Comparison of ENCODE assay signal across 7 cellular contexts in the genomic region with DNA sequence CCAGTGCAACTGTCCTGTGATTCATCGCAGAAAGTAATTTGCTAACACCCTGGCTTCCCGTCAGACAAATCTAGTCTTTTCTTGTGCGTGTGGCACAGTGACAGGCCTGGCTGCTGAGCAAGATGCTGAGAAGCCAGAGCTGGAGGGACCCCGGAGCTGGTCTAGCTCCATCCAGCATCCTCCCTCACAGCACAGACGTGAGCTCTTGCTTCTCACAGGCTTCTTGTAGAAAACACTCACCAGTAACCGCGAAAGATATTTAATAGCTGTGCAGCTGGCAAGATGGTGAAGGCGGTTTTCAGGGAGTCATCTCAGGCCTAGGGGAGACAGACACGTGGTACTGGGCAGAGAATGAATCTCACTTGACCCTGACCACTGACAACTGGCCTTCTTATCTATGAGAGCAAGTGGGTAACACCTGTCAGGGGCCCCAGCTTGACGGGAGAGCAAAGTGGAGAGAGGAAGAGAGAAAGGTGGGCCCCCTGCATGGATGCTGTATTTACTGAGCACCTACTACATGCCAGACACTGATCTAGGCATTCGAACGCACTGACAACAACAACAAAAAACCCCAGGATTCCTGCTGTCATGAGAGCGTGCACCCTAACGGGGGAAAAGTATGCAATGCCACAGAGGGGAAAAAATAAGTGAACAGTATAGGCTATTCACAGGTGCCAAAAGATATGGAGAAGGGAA.
DNase-seq lines count a peak whose midpoint lies in the region; ATAC-seq and TF ChIP-seq lines count a peak whose summit lies in the region.

No MANE protein-coding gene starts in this region.

- in situ Hi-C loops in astrocyte of the cerebellum (cut with HindIII; ENCODE audit: low sequenced_read_pairs): no loop called here

- TF ChIP-seq CTCF in astrocyte of the cerebellum (IDR thresholded peaks at IDR 0.05; ENCODE audit: low read depth, low read length, missing control alignments) (no peak), natural killer cell (IDR thresholded peaks at IDR 0.05) (no peak)

- ATAC-seq in natural killer cell (peak in 2 of 3 donors; percentile 5 to 12), GM19397 (IDR thresholded peaks at IDR 0.05; ENCODE audit: unreplicated experiment) (no peak)

- peak overlapping the region; percentile 87 for H3K4me3 Mint-ChIP-seq in natural killer cell

- H3K27ac Mint-ChIP-seq in natural killer cell: peak overlapping the region; percentile 96 to 97

- intact Hi-C loops in natural killer cell (cut with micrococcal nuclease): no loop called here

- no peaks in the 10 kb centered on the region for H3K27me3 Mint-ChIP-seq in natural killer cell (ENCODE audit: low read depth in 2 of 2)

- DNase-seq in DMS79 (lab: John Stamatoyannopoulos, UW) (peak; percentile 37), M059J (ENCODE audit: low read depth) (peak; percentile 45), astrocyte of the cerebellum (ENCODE audit: low read depth) (peak; percentile 4), natural killer cell (no peak), pons (ENCODE audit: low spot score) (no peak), GM19238 (ENCODE audit: insufficient read length, low spot score) (no peak)

- peaks cover 78 to 79% of the 10 kb centered on the region in 2 donors for H3K4me1 Mint-ChIP-seq in natural killer cell

- no peaks in the 10 kb centered on the region for H3K36me3 Mint-ChIP-seq in natural killer cell

- H3K9me3 Mint-ChIP-seq in natural killer cell: no peaks in the 10 kb centered on the region

- H3K4me3 ChIP-seq in astrocyte of the cerebellum (ENCODE audit: low read depth, low read length): no peak overlapping the region

Comparison
In these comparisons a context has a peak if more than half of its experiments do, and no peak if none do; other contexts are left out.
1. DNase-seq: peak in DMS79 (single experiment), M059J (single experiment) and astrocyte of the cerebellum (single experiment); none in natural killer cell (single experiment), pons (single experiment) and GM19238 (single experiment).